15 cellular contexts compared by ENCODE assay signal in the genomic region with DNA sequence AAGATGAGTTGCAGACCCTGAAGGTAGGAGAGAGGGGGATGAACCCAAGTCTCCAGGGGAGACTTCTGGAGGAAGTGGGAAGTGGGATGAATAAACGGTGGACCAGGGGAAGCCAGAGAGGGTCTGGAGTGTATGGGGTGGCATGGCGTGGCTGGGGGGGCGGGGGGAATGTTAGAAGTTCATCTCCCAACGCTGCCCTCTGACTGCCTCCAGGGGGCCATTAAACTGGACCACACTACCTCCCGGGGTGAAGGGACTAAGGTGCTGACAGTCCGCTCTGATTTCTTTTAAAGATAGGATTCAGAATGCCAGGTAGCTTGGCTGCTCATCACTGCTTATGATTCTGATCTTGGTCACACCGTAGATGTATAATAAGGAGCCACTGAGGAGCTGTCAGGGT. TPM values are rescaled to one million over a fixed set of nuclear protein-coding genes. Genes with fewer than 3 reads are reported as not detected.
DNase-seq lines count a peak whose midpoint lies in the region; ATAC-seq and TF ChIP-seq lines count a peak whose summit lies in the region.
"Had no signal": no experiment of that assay in that cellular context is flagged by ENCODE, and none has a peak within 500 bp of the region (broad histone marks: within the 10 kb centered on the region; RNA-seq: fewer than 3 reads in every experiment).

No MANE protein-coding gene starts in this region.

- intact Hi-C loops in natural killer cell (cut with micrococcal nuclease): no loop called here

- no peak for DNase-seq in activated naive CD4-positive, alpha-beta T cell treated with anti-CD3 and anti-CD28 coated beads, Interleukin-2, amount 50 U/mL, for 16 hours
- DNase-seq in NCI-H2107 treated with DMSO at 0.1 percent for 48 hours (lab: John Stamatoyannopoulos, UW; ENCODE audit: unreplicated experiment) (no peak), natural killer cell (no peak)
- DNase-seq in stimulated activated naive CD4-positive, alpha-beta T cell treated with Interleukin-2 at 50 U/mL for 16 hours (lab: John Stamatoyannopoulos, UW): no peak
- DNase-seq: ACHN, mesendoderm, NCI-H187, NCI-H510A, posterior cingulate gyrus had no signal

- H3K27me3 ChIP-seq in OCI-LY3 (ENCODE audit: low read depth, low read length) (no peaks in the 10 kb centered on the region), duodenal mucosa (ENCODE audit: control insufficient read depth in 1 of 2, insufficient read depth in 2 of 2, low read length in 2 of 2) (no peaks in the 10 kb centered on the region)
- H3K27me3 ChIP-seq: gastroesophageal sphincter had no signal

- peaks cover 87% of the 10 kb centered on the region for H3K79me2 ChIP-seq in OCI-LY3 (ENCODE audit: low read length)

- H3K9me3 ChIP-seq in OCI-LY3 (ENCODE audit: insufficient read depth, low read length) (no peaks in the 10 kb centered on the region), duodenal mucosa (ENCODE audit: control insufficient read depth in 1 of 2, low read length in 2 of 2) (no peaks in the 10 kb centered on the region)
- H3K9me3 ChIP-seq: gastroesophageal sphincter had no signal

- H3K36me3 ChIP-seq in OCI-LY3 (replicated peaks; ENCODE audit: low read depth, low read length) (peaks cover 20% of the 10 kb centered on the region), duodenal mucosa (ENCODE audit: control insufficient read depth in 1 of 2, insufficient read depth in 2 of 2, low read length in 2 of 2) (no peaks in the 10 kb centered on the region)

- H3K4me1 Mint-ChIP-seq in activated naive CD4-positive, alpha-beta T cell treated with anti-CD3 and anti-CD28 coated beads, Interleukin-2, amount 50 U/mL, for 24 hours: peaks cover 48% of the 10 kb centered on the region
- peaks cover 62% of the 10 kb centered on the region for H3K4me1 Mint-ChIP-seq in stimulated activated memory B cell treated with anti-CD40 and anti-IgM and Interleukin-4, amounts not matched to agents 10 μg/mL and 1 μg/mL and 100 μg/mL, for 72 hours
- peaks cover 10 to 29% of the 10 kb centered on the region in 2 donors for H3K4me1 Mint-ChIP-seq in natural killer cell

- H3K36me3 Mint-ChIP-seq in activated naive CD4-positive, alpha-beta T cell treated with anti-CD3 and anti-CD28 coated beads, Interleukin-2, amount 50 U/mL, for 24 hours: no peaks in the 10 kb centered on the region
- H3K36me3 Mint-ChIP-seq in stimulated activated memory B cell treated with anti-CD40 and anti-IgM and Interleukin-4, amounts not matched to agents 10 μg/mL and 1 μg/mL and 100 μg/mL, for 72 hours: peaks cover 37% of the 10 kb centered on the region
- H3K36me3 Mint-ChIP-seq in natural killer cell: no peaks in the 10 kb centered on the region

- H3K27ac Mint-ChIP-seq in activated naive CD4-positive, alpha-beta T cell treated with anti-CD3 and anti-CD28 coated beads, Interleukin-2, amount 50 U/mL, for 24 hours: peak overlapping the region; percentile 74
- H3K27ac Mint-ChIP-seq in stimulated activated memory B cell treated with anti-CD40 and anti-IgM and Interleukin-4, amounts not matched to agents 10 μg/mL and 1 μg/mL and 100 μg/mL, for 72 hours: peak overlapping the region; percentile 71
- H3K27ac Mint-ChIP-seq in natural killer cell: peak overlapping the region in 1 of 2 donors; percentile 54

- H2AFZ ChIP-seq in OCI-LY3 (ENCODE audit: low read depth, low read length): no peak overlapping the region

- no peaks in the 10 kb centered on the region for H3K9me3 Mint-ChIP-seq in activated naive CD4-positive, alpha-beta T cell treated with anti-CD3 and anti-CD28 coated beads, Interleukin-2, amount 50 U/mL, for 24 hours
- H3K9me3 Mint-ChIP-seq in stimulated activated memory B cell treated with anti-CD40 and anti-IgM and Interleukin-4, amounts not matched to agents 10 μg/mL and 1 μg/mL and 100 μg/mL, for 72 hours: no peaks in the 10 kb centered on the region
- no peaks in the 10 kb centered on the region for H3K9me3 Mint-ChIP-seq in natural killer cell

- no peak overlapping the region for H3K4me3 Mint-ChIP-seq in activated naive CD4-positive, alpha-beta T cell treated with anti-CD3 and anti-CD28 coated beads, Interleukin-2, amount 50 U/mL, for 24 hours
- peak overlapping the region; percentile 55 for H3K4me3 Mint-ChIP-seq in stimulated activated memory B cell treated with anti-CD40 and anti-IgM and Interleukin-4, amounts not matched to agents 10 μg/mL and 1 μg/mL and 100 μg/mL, for 72 hours
- H3K4me3 Mint-ChIP-seq in natural killer cell: no peak overlapping the region

- no peak for ATAC-seq in stimulated activated memory B cell treated with anti-CD40 and anti-IgM and Interleukin-4, amounts not matched to agents 10 μg/mL and 1 μg/mL and 100 μg/mL, for 72 hours
- no peak for ATAC-seq in natural killer cell
- ATAC-seq: activated CD4-positive, CD25-positive, alpha-beta regulatory T cell treated with anti-CD3 and anti-CD28 coated beads, Interleukin-2, amount 50 U/mL, for 24 hours; gastroesophageal sphincter had no signal

- peaks cover 42% of the 10 kb centered on the region for H3K4me1 ChIP-seq in OCI-LY3 (ENCODE audit: low read length)
- H3K4me1 ChIP-seq in duodenal mucosa (ENCODE audit: control insufficient read depth in 1 of 2, insufficient read depth in 2 of 2, low read length in 2 of 2): peaks cover 58 to 70% of the 10 kb centered on the region in 2 donors

- TF ChIP-seq CTCF in OCI-LY3 (IDR thresholded peaks at IDR 0.05; ENCODE audit: low read depth, low read length) (no peak), natural killer cell (IDR thresholded peaks at IDR 0.05) (no peak)

- H3K9ac ChIP-seq in OCI-LY3 (ENCODE audit: low read length): no peak overlapping the region
- H3K9ac ChIP-seq in duodenal mucosa (ENCODE audit: low read depth in 1 of 2, low read length in 2 of 2): peak overlapping the region; percentile 4 to 28

- H3K27me3 Mint-ChIP-seq in activated naive CD4-positive, alpha-beta T cell treated with anti-CD3 and anti-CD28 coated beads, Interleukin-2, amount 50 U/mL, for 24 hours: no peaks in the 10 kb centered on the region
- H3K27me3 Mint-ChIP-seq in stimulated activated memory B cell treated with anti-CD40 and anti-IgM and Interleukin-4, amounts not matched to agents 10 μg/mL and 1 μg/mL and 100 μg/mL, for 72 hours: no peaks in the 10 kb centered on the region
- H3K27me3 Mint-ChIP-seq in natural killer cell (ENCODE audit: low read depth in 2 of 2): no peaks in the 10 kb centered on the region

- peak overlapping the region; percentile 47; the same call in 1 of the 2 replicates for H3K4me2 ChIP-seq in OCI-LY3 (ENCODE audit: low read length)

- H4K20me1 ChIP-seq in OCI-LY3 (ENCODE audit: insufficient read depth, low read length): peaks cover 82% of the 10 kb centered on the region

- H3K27ac ChIP-seq in OCI-LY3 (ENCODE audit: low read length) (no peak overlapping the region), duodenal mucosa (ENCODE audit: low read depth, low read length) (no peak overlapping the region)
- H3K27ac ChIP-seq: gastroesophageal sphincter had no signal

- H3K4me3 ChIP-seq in OCI-LY3 (ENCODE audit: low read length): no peak overlapping the region
- H3K4me3 ChIP-seq in duodenal mucosa (ENCODE audit: low read depth in 1 of 2, low read length in 2 of 2): peak overlapping the region; percentile 47 to 50
- H3K4me3 ChIP-seq: gastroesophageal sphincter had no signal

RNA-seq across cellular contexts. Expression of gene ST3GAL2, which starts 21.2 kb away (rescaled TPM):
- total RNA-seq in natural killer cell: 10 to 100 TPM; 25.9 to 39.1 (median 36.9) TPM

RNA-seq across cellular contexts. Expression of gene FCSK, which starts 36.7 kb away (rescaled TPM):
- 10 to 100 TPM; 28.5 to 33.0 (median 29.6) TPM for total RNA-seq in natural killer cell
